8 cellular contexts compared by ENCODE assay signal in the genomic region with DNA sequence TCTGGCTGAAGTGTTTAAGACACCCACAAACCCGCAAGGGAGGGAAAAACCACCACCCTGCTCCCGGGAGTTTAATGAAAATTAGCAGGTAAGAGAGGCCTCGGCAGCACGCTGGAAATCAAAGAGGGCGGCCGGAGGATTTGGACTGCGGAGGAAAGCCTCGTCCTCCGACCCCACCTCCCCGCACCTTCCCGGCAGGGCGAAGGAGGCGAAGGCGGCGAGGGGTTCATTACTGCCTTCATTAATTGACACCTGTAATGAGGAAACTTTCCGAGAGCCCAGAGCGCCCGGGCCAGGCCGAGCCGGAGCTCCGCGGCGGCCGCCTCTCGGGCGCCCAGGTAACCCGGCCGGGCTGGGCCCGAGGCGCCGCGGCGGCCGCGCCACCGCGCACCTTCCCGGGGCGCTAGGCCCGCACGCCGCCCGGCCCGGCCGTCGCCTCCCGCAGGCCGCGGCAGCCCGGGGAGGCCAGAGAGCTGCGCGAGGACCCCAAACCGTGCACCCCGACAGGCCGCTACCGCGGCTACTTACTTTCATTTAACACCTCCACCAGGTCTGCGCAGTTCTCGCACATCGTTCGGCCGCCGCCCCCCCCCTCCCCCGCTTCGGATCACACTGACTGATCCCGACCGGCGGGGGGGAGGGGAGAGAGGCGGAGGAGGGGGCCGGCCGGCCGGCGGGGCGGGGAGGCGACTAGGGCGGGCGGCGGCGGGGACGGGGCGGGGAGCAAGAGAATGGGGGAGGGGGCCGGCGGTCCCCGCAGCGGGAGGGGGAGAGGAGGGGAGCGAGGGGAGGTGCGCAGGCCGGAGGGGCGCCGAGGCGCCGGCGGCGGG. TPM values are rescaled to one million over a fixed set of nuclear protein-coding genes. Genes with fewer than 3 reads are reported as not detected.
DNase-seq lines count a peak whose midpoint lies in the region; ATAC-seq and TF ChIP-seq lines count a peak whose summit lies in the region.

No MANE protein-coding gene starts in this region.

- no peak overlapping the region for H2AFZ ChIP-seq in neural progenitor cell (replicated peaks)

- H3K9me3 ChIP-seq in CD8-positive, alpha-beta T cell (ENCODE audit: low read length) = no peaks in the 10 kb centered on the region
- H3K9me3 ChIP-seq in HUES6 (ENCODE audit: control insufficient read depth, insufficient read depth, low read depth, low read length) (no peaks in the 10 kb centered on the region), neural progenitor cell (ENCODE audit: low read depth) (no peaks in the 10 kb centered on the region), stomach (no peaks in the 10 kb centered on the region)

- peak overlapping the region; percentile 92 for H3K4me3 Mint-ChIP-seq in CD8-positive, alpha-beta T cell
- H3K4me3 Mint-ChIP-seq in neural progenitor cell = peak overlapping the region; percentile 96

- peak; percentile 26 for ATAC-seq in CD8-positive, alpha-beta T cell

- H3K27me3 Mint-ChIP-seq in CD8-positive, alpha-beta T cell (ENCODE audit: low read depth) = no peaks in the 10 kb centered on the region
- H3K27me3 Mint-ChIP-seq in neural progenitor cell (ENCODE audit: insufficient read depth, low read depth) = no peaks in the 10 kb centered on the region

- peak overlapping the region; percentile 82 for H3K27ac ChIP-seq in CD8-positive, alpha-beta T cell (ENCODE audit: low read depth, low read length)
- H3K27ac ChIP-seq in HUES6 (ENCODE audit: low read depth, low read length) (peak overlapping the region; percentile 95), neural progenitor cell (peak overlapping the region; percentile 95), stomach (peak overlapping the region; percentile 97 to 100 (median 99))

- H3K4me2 ChIP-seq in neural progenitor cell = peak overlapping the region; percentile 99

- TF ChIP-seq CTCF in CD8-positive, alpha-beta T cell (IDR thresholded peaks at IDR 0.05) = no peak
- TF ChIP-seq CTCF in GM20000 (IDR thresholded peaks at IDR 0.05; ENCODE audit: extremely low read depth, missing control alignments) (no peak), foreskin fibroblast (IDR thresholded peaks at IDR 0.05; ENCODE audit: low read depth, low read length) (no peak), neural progenitor cell (IDR thresholded peaks at IDR 0.05) (no peak), stomach (IDR thresholded peaks at IDR 0.05) (no peak)

- H3K36me3 Mint-ChIP-seq in CD8-positive, alpha-beta T cell = peaks cover 32% of the 10 kb centered on the region
- H3K36me3 Mint-ChIP-seq in neural progenitor cell = peaks cover 9% of the 10 kb centered on the region

- H3K9ac ChIP-seq in HUES6 (ENCODE audit: low read length) (peak overlapping the region; percentile 94), neural progenitor cell (peak overlapping the region; percentile 85)

- peaks cover 39% of the 10 kb centered on the region for H3K4me1 Mint-ChIP-seq in CD8-positive, alpha-beta T cell (ENCODE audit: low read depth)
- peaks cover 22% of the 10 kb centered on the region for H3K4me1 Mint-ChIP-seq in neural progenitor cell

- H3K4me3 ChIP-seq in CD8-positive, alpha-beta T cell (ENCODE audit: low read depth, low read length) = peak overlapping the region; percentile 77
- peak overlapping the region; percentile 83 for H3K4me3 ChIP-seq in HUES6 (ENCODE audit: low read depth, low read length)
- H3K4me3 ChIP-seq in foreskin fibroblast (ENCODE audit: low read depth in 1 of 2, low read length in 2 of 2) = peak overlapping the region; percentile 78 to 86
- peak overlapping the region; percentile 90 for H3K4me3 ChIP-seq in neural progenitor cell
- peak overlapping the region; percentile 70 to 93 (median 84) for H3K4me3 ChIP-seq in stomach

- WGBS in stomach, 5 donors = 0 to 3% (median 1%) methylated on average over 17 to 78 of the region's 94 CpGs

- CTCF ChIA-PET in CD8-positive, alpha-beta T cell (lab: Charles Lee) = interaction anchor here (1.0 to 1.6 kb wide), 2 partner anchors 44 to 68 kb away, joined by 3 to 4 read pairs; a partner anchor contains a TSS

- no peak for TF ChIP-seq EP300 in stomach (IDR thresholded peaks at IDR 0.05)

- no peaks in the 10 kb centered on the region for H3K27me3 ChIP-seq in CD8-positive, alpha-beta T cell (ENCODE audit: insufficient read depth, low read length)
- no peaks in the 10 kb centered on the region for H3K27me3 ChIP-seq in HUES6 (ENCODE audit: control insufficient read depth, insufficient read depth, low read length)
- H3K27me3 ChIP-seq in neural progenitor cell = no peaks in the 10 kb centered on the region
- no peaks in the 10 kb centered on the region for H3K27me3 ChIP-seq in stomach

- no peak for TF ChIP-seq POLR2A in stomach (IDR thresholded peaks at IDR 0.05)

- H3K36me3 ChIP-seq in CD8-positive, alpha-beta T cell (ENCODE audit: insufficient read depth, low read length) = peaks cover 4% of the 10 kb centered on the region
- H3K36me3 ChIP-seq in HUES6 (ENCODE audit: control insufficient read depth, insufficient read depth, low read length) (peaks cover 11% of the 10 kb centered on the region), neural progenitor cell (no peaks in the 10 kb centered on the region), stomach (peaks cover 0 to 9% (median 2%) of the 10 kb centered on the region in 4 donors)

- peak; percentile 50 to 81 (median 77) for DNase-seq in CD8-positive, alpha-beta T cell
- DNase-seq in GM20000 (ENCODE audit: low spot score) (peak; percentile 92), RPMI7951 (ENCODE audit: low read depth) (peak; percentile 77), foreskin fibroblast (peak; percentile 70 to 89), neural progenitor cell (ENCODE audit: low spot score) (peak; percentile 96), stomach (peak; percentile 91)
- peak; percentile 66 for DNase-seq in activated effector memory CD4-positive, alpha-beta T cell treated with Interleukin-2 at 50 U/mL for 16 hours

- peaks cover 71% of the 10 kb centered on the region for H3K79me2 ChIP-seq in neural progenitor cell (ENCODE audit: low read depth)

- peaks cover 40% of the 10 kb centered on the region for H3F3A ChIP-seq in neural progenitor cell (ENCODE audit: low read depth)

- peak overlapping the region; percentile 97 for H3K27ac Mint-ChIP-seq in CD8-positive, alpha-beta T cell
- H3K27ac Mint-ChIP-seq in neural progenitor cell = peak overlapping the region; percentile 97

- POLR2A ChIA-PET in CD8-positive, alpha-beta T cell (lab: Charles Lee) = interaction anchor here (0.6 to 1.6 kb wide), 9 partner anchors 9 to 69 kb away, joined by 3 to 12 read pairs (median 3); a partner anchor contains a TSS

- peaks cover 39% of the 10 kb centered on the region for H4K20me1 ChIP-seq in neural progenitor cell (ENCODE audit: low read depth)

- H3K4me1 ChIP-seq in CD8-positive, alpha-beta T cell (ENCODE audit: insufficient read depth, low read length) = peaks cover 37% of the 10 kb centered on the region
- peaks cover 12% of the 10 kb centered on the region; the same call in 1 of the 2 replicates for H3K4me1 ChIP-seq in HUES6 (ENCODE audit: control insufficient read depth, insufficient read depth, low read length)
- H3K4me1 ChIP-seq in neural progenitor cell = peaks cover 16% of the 10 kb centered on the region
- H3K4me1 ChIP-seq in stomach = peaks cover 5 to 56% (median 41%) of the 10 kb centered on the region in 4 donors

- intact Hi-C loops in CD8-positive, alpha-beta T cell (cut with DNase I, micrococcal nuclease) = loop anchor here (2.0 to 10.0 kb wide), 9 partner anchors 44 to 727 kb away; a partner anchor contains a TSS
- intact Hi-C loops in stomach (cut with DNase I; ENCODE audit: low total_unique reads) = no loop called here

- H3K9me3 Mint-ChIP-seq in CD8-positive, alpha-beta T cell = no peaks in the 10 kb centered on the region
- no peaks in the 10 kb centered on the region for H3K9me3 Mint-ChIP-seq in neural progenitor cell

RNA-seq across cellular contexts. Expression of a gene that starts 0.6 kb away (rescaled TPM):
- 100 to 1,000 TPM in 1 of 2 experiments, 10 to 100 TPM in 1; 99.6 to 103 TPM for total RNA-seq in CD8-positive, alpha-beta T cell
- total RNA-seq in RPMI7951 (2014; rRNA removed; shearing (Covaris generic)) = 60.3 and 70.0 TPM in 2 replicates
- total RNA-seq in neural progenitor cell (ENCODE audit: low replicate concordance) (106 and 162 TPM in 2 replicates), stomach (100 to 1,000 TPM in 3 of 5 donors, 10 to 100 TPM in 2; 49.0 to 300 (median 137) TPM)
- polyA plus RNA-seq in stomach = 10 to 100 TPM; 21.1 to 43.9 (median 29.1) TPM

Comparison
In these comparisons a context has a peak if more than half of its experiments do, and no peak if none do; other contexts are left out.
1. Peak in every context shown above with its lines: DNase-seq, ATAC-seq, H3K4me3 ChIP-seq and H3K27ac ChIP-seq.